Comparison of ENCODE assay signal across 9 cellular contexts in the genomic region with DNA sequence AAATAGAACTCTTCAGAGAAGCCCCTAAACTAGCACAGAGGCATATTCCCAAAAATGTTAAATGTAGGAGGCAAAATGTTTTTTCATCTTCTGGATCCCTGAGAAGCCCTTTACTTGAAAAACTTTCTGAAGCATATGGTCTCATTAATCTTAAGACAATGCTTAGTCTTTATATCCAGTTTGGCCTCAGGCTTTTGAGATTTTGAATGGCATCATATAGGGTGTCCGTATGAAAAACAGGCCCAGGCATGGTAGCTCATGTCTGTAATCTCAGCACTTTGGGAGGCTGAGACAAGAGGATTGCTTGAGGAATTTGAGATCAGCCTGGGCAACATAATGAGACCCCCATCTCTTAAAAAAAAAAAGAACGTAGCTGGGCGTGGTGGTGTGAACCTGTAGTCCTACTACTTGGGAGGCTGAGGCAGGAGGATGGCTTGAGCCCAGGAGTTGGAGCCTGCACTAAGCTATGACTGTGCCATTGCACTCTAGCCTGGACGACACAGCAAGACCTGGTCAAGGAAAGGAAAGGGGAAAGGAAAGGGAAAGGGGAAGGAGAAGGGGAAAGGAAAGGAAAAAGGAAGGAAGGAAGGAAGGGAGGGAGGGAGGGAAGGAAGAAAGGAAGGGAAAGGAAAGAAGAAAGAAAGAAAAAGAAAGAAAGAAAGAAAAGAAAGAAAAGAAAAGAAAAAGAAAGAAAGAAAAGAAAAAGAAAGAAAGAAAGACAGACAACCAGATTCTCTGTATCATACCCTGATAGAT.
A peak's percentile ranks its signal among the peaks of the same experiment; 100 is the strongest.
DNase-seq lines count a peak whose midpoint lies in the region; ATAC-seq and TF ChIP-seq lines count a peak whose summit lies in the region.
"Had no signal": no experiment of that assay in that cellular context is flagged by ENCODE, and none has a peak within 500 bp of the region (broad histone marks: within the 10 kb centered on the region; RNA-seq: fewer than 3 reads in every experiment).

No MANE protein-coding gene starts in this region.

- H3K4me1 Mint-ChIP-seq in central memory CD8-positive, alpha-beta T cell: peaks cover 26% of the 10 kb centered on the region
- peaks cover 17 to 40% (median 28%) of the 10 kb centered on the region in 4 donors for H3K4me1 Mint-ChIP-seq in naive thymus-derived CD8-positive, alpha-beta T cell

- H3K4me3 ChIP-seq in right cardiac atrium (ENCODE audit: low read length) (peak overlapping the region; percentile 58), vagina (peak overlapping the region in 1 of 2 donors; percentile 55)
- H3K4me3 ChIP-seq: SK-N-MC had no signal

- H3K27me3 ChIP-seq in right cardiac atrium (ENCODE audit: control insufficient read depth, insufficient read depth) (no peaks in the 10 kb centered on the region), vagina (no peaks in the 10 kb centered on the region)

- ATAC-seq in right cardiac atrium (no peak), left ventricle myocardium superior (no peak)
- ATAC-seq in central memory CD8-positive, alpha-beta T cell (replicated peaks; ENCODE audit: extremely low read depth, poor library complexity, severe bottlenecking): no peak
- no peak for ATAC-seq in naive thymus-derived CD8-positive, alpha-beta T cell

- no peaks in the 10 kb centered on the region for H3K36me3 ChIP-seq in vagina

- no peak for TF ChIP-seq CTCF in vagina (IDR thresholded peaks at IDR 0.05)

- H3K27me3 Mint-ChIP-seq in central memory CD8-positive, alpha-beta T cell: no peaks in the 10 kb centered on the region
- no peaks in the 10 kb centered on the region for H3K27me3 Mint-ChIP-seq in naive thymus-derived CD8-positive, alpha-beta T cell

- H3K27ac ChIP-seq in right cardiac atrium (ENCODE audit: low read length) (no peak overlapping the region), vagina (peak overlapping the region; percentile 87)
- H3K27ac ChIP-seq: SK-N-MC had no signal

- H3K9me3 ChIP-seq in right cardiac atrium (ENCODE audit: control insufficient read depth, low read length) (no peaks in the 10 kb centered on the region), vagina (no peaks in the 10 kb centered on the region)

- WGBS in right cardiac atrium: 93% methylated on average over 4 of the region's 4 CpGs

- peak overlapping the region; percentile 83 for H3K27ac Mint-ChIP-seq in central memory CD8-positive, alpha-beta T cell (ENCODE audit: low read depth)
- peak overlapping the region in 8 of 10 donors; percentile 47 to 98 (median 96) for H3K27ac Mint-ChIP-seq in naive thymus-derived CD8-positive, alpha-beta T cell

- H3K9me3 Mint-ChIP-seq in central memory CD8-positive, alpha-beta T cell: no peaks in the 10 kb centered on the region
- H3K9me3 Mint-ChIP-seq in naive thymus-derived CD8-positive, alpha-beta T cell: no peaks in the 10 kb centered on the region

- intact Hi-C loops in right cardiac atrium (cut with DNase I): no loop called here
- intact Hi-C loops in left ventricle myocardium superior (cut with micrococcal nuclease): no loop called here
- intact Hi-C loops in vagina (cut with DNase I): loop anchor here (10.0 kb wide), 1 partner anchor 118 kb away; a partner anchor contains a TSS

- no peak for DNase-seq in right cardiac atrium
- DNase-seq in left ventricle myocardium superior: no peak
- no peak for DNase-seq in central memory CD8-positive, alpha-beta T cell (ENCODE audit: low spot score in 2 of 2)
- no peak for DNase-seq in naive thymus-derived CD8-positive, alpha-beta T cell
- DNase-seq in vagina (ENCODE audit: extremely low spot score in 2 of 2): no peak
- no peak for DNase-seq in SHP77 (lab: John Stamatoyannopoulos, UW)
- DNase-seq in NCI-H1436 (lab: John Stamatoyannopoulos, UW): no peak
- DNase-seq in NCI-H1092 (lab: John Stamatoyannopoulos, UW): no peak

- no peak for TF ChIP-seq POLR2A in vagina (IDR thresholded peaks at IDR 0.05)

- H3K36me3 Mint-ChIP-seq in central memory CD8-positive, alpha-beta T cell (ENCODE audit: insufficient read depth): peaks cover 7% of the 10 kb centered on the region
- peaks cover 0 to 7% (median 0%) of the 10 kb centered on the region in 3 donors for H3K36me3 Mint-ChIP-seq in naive thymus-derived CD8-positive, alpha-beta T cell

- H3K4me1 ChIP-seq in right cardiac atrium (ENCODE audit: control insufficient read depth, insufficient read depth, low read length) (peaks cover 3% of the 10 kb centered on the region), vagina (peaks cover 8% of the 10 kb centered on the region)

- POLR2A ChIA-PET in naive thymus-derived CD8-positive, alpha-beta T cell (lab: Charles Lee): no interaction called here

- peak overlapping the region; percentile 68 for H3K4me3 Mint-ChIP-seq in central memory CD8-positive, alpha-beta T cell
- H3K4me3 Mint-ChIP-seq in naive thymus-derived CD8-positive, alpha-beta T cell: peak overlapping the region; percentile 77 to 96 (median 93)
